Comparison of ENCODE assay signal across 14 cellular contexts in the genomic region with DNA sequence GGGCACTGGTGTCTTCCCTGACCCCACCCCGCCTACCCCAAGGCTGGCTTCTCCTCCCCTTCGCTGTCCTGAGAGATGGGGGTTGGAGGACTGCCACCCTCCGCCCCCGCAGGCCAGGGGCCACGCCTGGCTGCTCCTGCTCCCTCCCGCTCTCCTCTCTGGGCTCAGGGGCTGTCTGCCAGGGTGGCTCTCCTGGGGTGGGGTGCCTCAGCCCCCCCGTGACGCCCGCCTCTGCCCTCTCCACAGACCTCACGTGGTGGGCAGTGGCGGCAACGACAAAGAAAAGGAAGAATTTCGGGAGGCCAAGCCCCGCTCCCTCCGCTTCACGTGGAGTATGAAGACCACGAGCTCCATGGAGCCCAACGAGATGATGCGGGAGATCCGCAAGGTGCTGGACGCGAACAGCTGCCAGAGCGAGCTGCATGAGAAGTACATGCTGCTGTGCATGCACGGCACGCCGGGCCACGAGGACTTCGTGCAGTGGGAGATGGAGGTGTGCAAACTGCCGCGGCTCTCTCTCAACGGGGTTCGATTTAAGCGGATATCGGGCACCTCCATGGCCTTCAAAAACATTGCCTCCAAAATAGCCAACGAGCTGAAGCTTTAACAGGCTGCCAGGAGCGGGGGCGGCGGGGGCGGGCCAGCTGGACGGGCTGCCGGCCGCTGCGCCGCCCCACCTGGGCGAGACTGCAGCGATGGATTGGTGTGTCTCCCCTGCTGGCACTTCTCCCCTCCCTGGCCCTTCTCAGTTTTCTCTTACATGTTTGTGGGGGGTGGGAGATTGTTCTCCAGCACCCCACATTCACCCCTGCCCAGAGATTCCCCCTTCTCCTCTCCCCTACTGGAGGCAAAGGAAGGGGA. TPM values are rescaled to one million over a fixed set of nuclear protein-coding genes. Genes with fewer than 3 reads are reported as not detected.
DNase-seq lines count a peak whose midpoint lies in the region; ATAC-seq and TF ChIP-seq lines count a peak whose summit lies in the region.
"Had no signal": no experiment of that assay in that cellular context is flagged by ENCODE, and none has a peak within 500 bp of the region (broad histone marks: within the 10 kb centered on the region; RNA-seq: fewer than 3 reads in every experiment).

No MANE protein-coding gene starts in this region.

- H3K4me1 Mint-ChIP-seq in nephron, result peaks cover 34% of the 10 kb centered on the region

- H3K27me3 ChIP-seq in ectodermal cell (ENCODE audit: control insufficient read depth, insufficient read depth, low read length, poor library complexity, severe bottlenecking) (no peaks in the 10 kb centered on the region), vagina (no peaks in the 10 kb centered on the region)
- H3K27me3 ChIP-seq: Peyer's patch had no signal

- no peaks in the 10 kb centered on the region for H3K9me3 Mint-ChIP-seq in nephron
- H3K9me3 Mint-ChIP-seq: activated naive CD4-positive, alpha-beta T cell treated with anti-CD3 and anti-CD28 coated beads, Interleukin-2, amount 50 U/mL, for 72 hours; CD8-positive, alpha-beta memory T cell had no signal

- H3K36me3 ChIP-seq in ectodermal cell (ENCODE audit: control insufficient read depth, insufficient read depth, low read length) (peaks cover 22% of the 10 kb centered on the region), vagina (peaks cover 0 to 41% of the 10 kb centered on the region in 2 donors)

- TF ChIP-seq CTCF in nephron (IDR thresholded peaks at IDR 0.05; ENCODE audit: unreplicated experiment in 3 of 3) (no peak), vagina (IDR thresholded peaks at IDR 0.05) (no peak)

- H3K4me3 Mint-ChIP-seq in nephron, result peak overlapping the region in 2 of 3 experiments; percentile 39 to 41
- H3K4me3 Mint-ChIP-seq: CD8-positive, alpha-beta memory T cell had no signal

- H3K27ac Mint-ChIP-seq in nephron, result peak overlapping the region; percentile 47 to 68 (median 49)

- H3K4me1 ChIP-seq in ectodermal cell (ENCODE audit: control insufficient read depth, insufficient read depth, low read length) (peaks cover 52% of the 10 kb centered on the region), vagina (peaks cover 38% of the 10 kb centered on the region)
- H3K4me1 ChIP-seq: Peyer's patch had no signal

- H3K36me3 Mint-ChIP-seq in nephron (ENCODE audit: low read depth), result peaks cover 21% of the 10 kb centered on the region
- H3K36me3 Mint-ChIP-seq: activated naive CD4-positive, alpha-beta T cell treated with anti-CD3 and anti-CD28 coated beads, Interleukin-2, amount 50 U/mL, for 72 hours had no signal

- H3K27me3 Mint-ChIP-seq in nephron (ENCODE audit: low read depth), result no peaks in the 10 kb centered on the region
- H3K27me3 Mint-ChIP-seq: CD8-positive, alpha-beta memory T cell had no signal

- ATAC-seq in Right ventricle myocardium superior (ENCODE audit: poor library complexity) (peak; percentile 55), GM21576 (IDR thresholded peaks at IDR 0.05; ENCODE audit: unreplicated experiment) (no peak)
- ATAC-seq: activated naive CD4-positive, alpha-beta T cell treated with anti-CD3 and anti-CD28 coated beads, Interleukin-2, amount 50 U/mL, for 72 hours had no signal

- intact Hi-C loops in Right ventricle myocardium superior (cut with DNase I), result no loop called here
- intact Hi-C loops in cardiac septum (cut with DNase I), result no loop called here
- intact Hi-C loops in vagina (cut with DNase I), result no loop called here

- peak; percentile 74 for DNase-seq in Right ventricle myocardium superior
- DNase-seq in cardiac septum (ENCODE audit: low spot score), result no peak
- no peak for DNase-seq in vagina (ENCODE audit: extremely low spot score in 2 of 2)
- no peak for DNase-seq in globus pallidus (ENCODE audit: low spot score)
- DNase-seq in dermis blood vessel endothelial cell, result no peak
- DNase-seq: activated CD8-positive, alpha-beta memory T cell treated with anti-CD3 and anti-CD28 coated beads, Interleukin-2, amount 50 U/mL, for 48 hours; CD8-positive, alpha-beta memory T cell; NCI-H187; Peyer's patch; stimulated activated CD4-positive, alpha-beta T cell treated with anti-CD3 and anti-CD28 coated beads, Interleukin-15, amount 100 ng/mL, for 24 hours had no signal

- H3K9me3 ChIP-seq in ectodermal cell (ENCODE audit: control insufficient read depth, low read length) (no peaks in the 10 kb centered on the region), vagina (no peaks in the 10 kb centered on the region)
- H3K9me3 ChIP-seq: Peyer's patch had no signal

- TF ChIP-seq POLR2A in vagina (IDR thresholded peaks at IDR 0.05), result no peak

- H3K27ac ChIP-seq in ectodermal cell (ENCODE audit: insufficient read depth, low read depth, low read length, poor library complexity, severe bottlenecking) (peak overlapping the region; percentile 52), vagina (peak overlapping the region; percentile 47)
- H3K27ac ChIP-seq: Peyer's patch had no signal

- H3K4me3 ChIP-seq in ectodermal cell (ENCODE audit: insufficient read depth, low read depth, low read length) (no peak overlapping the region), vagina (no peak overlapping the region)
- H3K4me3 ChIP-seq: Peyer's patch had no signal

- 86% methylated on average over 46 of the region's 46 CpGs for WGBS in ectodermal cell, 2 experiments

RNA-seq across cellular contexts. Expression of a gene that starts 8.1 kb away (rescaled TPM):
- 9.9 TPM for total RNA-seq in Right ventricle myocardium superior
- total RNA-seq in cardiac septum, result 4.8 TPM
- polyA plus RNA-seq in ectodermal cell (2013, experiment 1 of 4), result 109 TPM
- 133 TPM for polyA plus RNA-seq in ectodermal cell (2013, experiment 2 of 4)
- 98.7 TPM for polyA plus RNA-seq in ectodermal cell (2013, experiment 3 of 4)
- polyA plus RNA-seq in ectodermal cell (2013, experiment 4 of 4), result 113 TPM
- not detected for total RNA-seq in vagina
- total RNA-seq in dermis blood vessel endothelial cell, result 0.09 and 0.17 TPM in 2 replicates
- polyA plus RNA-seq: CD8-positive, alpha-beta memory T cell had no signal

RNA-seq across cellular contexts. Expression of a gene that starts 29.9 kb away (rescaled TPM):
- total RNA-seq in Right ventricle myocardium superior (20.9 TPM), cardiac septum (19.2 TPM), vagina (7.1 TPM), dermis blood vessel endothelial cell (10.0 and 14.7 TPM in 2 replicates)
- polyA plus RNA-seq in ectodermal cell (2013, experiment 1 of 4), result 46.4 TPM
- polyA plus RNA-seq in ectodermal cell (2013, experiment 2 of 4), result 46.5 TPM
- polyA plus RNA-seq in ectodermal cell (2013, experiment 3 of 4), result 33.9 TPM
- 39.2 TPM for polyA plus RNA-seq in ectodermal cell (2013, experiment 4 of 4)
